Comparison of ENCODE assay signal across 1 cellular context in the genomic region with DNA sequence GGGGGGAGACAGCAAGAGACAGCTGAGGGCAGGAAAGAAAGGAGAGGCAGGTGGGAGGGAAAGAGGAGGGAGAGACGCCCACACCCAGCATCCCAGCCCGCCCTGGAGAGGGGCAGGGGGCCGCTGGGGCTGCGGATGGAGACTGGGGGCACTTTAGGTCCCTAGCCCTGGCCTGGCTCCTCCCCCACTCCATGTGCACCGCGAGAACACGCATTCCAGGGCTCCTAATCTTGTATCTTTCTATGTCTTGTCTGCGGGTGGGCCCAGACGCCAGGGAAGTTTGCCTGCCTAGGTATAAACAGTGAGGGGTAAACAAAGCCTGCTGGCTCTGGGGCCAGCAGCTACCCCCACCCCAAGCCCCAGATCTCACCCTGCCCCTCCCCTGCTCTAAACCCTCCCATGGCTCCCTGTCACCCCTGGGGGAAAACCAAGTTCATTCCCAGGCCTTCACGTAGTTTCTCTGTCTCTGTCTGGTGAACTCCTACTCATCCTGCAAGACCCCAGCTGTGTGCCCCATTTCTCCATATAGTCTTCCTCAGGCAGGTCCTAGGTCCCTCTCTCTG.
TF ChIP-seq lines count a peak whose summit lies in the region.

No MANE protein-coding gene starts in this region.

TF ChIP-seq in HCT116, 20 proteins besides CTCF, POLR2A, EP300 and RAD21 (continued from another document):
- TF ChIP-seq, protein P1, sequence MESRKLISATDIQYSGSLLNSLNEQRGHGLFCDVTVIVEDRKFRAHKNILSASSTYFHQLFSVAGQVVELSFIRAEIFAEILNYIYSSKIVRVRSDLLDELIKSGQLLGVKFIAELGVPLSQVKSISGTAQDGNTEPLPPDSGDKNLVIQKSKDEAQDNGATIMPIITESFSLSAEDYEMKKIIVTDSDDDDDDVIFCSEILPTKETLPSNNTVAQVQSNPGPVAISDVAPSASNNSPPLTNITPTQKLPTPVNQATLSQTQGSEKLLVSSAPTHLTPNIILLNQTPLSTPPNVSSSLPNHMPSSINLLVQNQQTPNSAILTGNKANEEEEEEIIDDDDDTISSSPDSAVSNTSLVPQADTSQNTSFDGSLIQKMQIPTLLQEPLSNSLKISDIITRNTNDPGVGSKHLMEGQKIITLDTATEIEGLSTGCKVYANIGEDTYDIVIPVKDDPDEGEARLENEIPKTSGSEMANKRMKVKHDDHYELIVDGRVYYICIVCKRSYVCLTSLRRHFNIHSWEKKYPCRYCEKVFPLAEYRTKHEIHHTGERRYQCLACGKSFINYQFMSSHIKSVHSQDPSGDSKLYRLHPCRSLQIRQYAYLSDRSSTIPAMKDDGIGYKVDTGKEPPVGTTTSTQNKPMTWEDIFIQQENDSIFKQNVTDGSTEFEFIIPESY (IDR thresholded peaks at IDR 0.05; ENCODE audit: extremely low read depth, insufficient replicate concordance, low read length) = no peak
- no peak for TF ChIP-seq CBX3 (IDR thresholded peaks at IDR 0.05; ENCODE audit: low read depth)
